In genomic region chr2:211126256-211126655, GRCh38 we compare ENCODE assay signal across 8 cellular contexts.
"Had no signal": no experiment of that assay in that cellular context is flagged by ENCODE, and none has a peak within 500 bp of the region (broad histone marks: within the 10 kb centered on the region; RNA-seq: fewer than 3 reads in every experiment).

No MANE protein-coding gene starts in this region.

- H3K27me3 Mint-ChIP-seq: IgD-negative memory B cell had no signal

- DNase-seq: IMR-90, KBM-7, KG1 had no signal

- ATAC-seq: HepG2, K562 had no signal

- H3K27ac ChIP-seq: HL-60 had no signal

- FAIRE-seq: HepG2, HTR-8/SVneo, K562 had no signal

- H3K4me3 Mint-ChIP-seq: IgD-negative memory B cell had no signal

- H3K27ac Mint-ChIP-seq: IgD-negative memory B cell had no signal

- H3K4me3 ChIP-seq: K562 had no signal

- H3K9me3 Mint-ChIP-seq: IgD-negative memory B cell had no signal

- H3K4me1 Mint-ChIP-seq: IgD-negative memory B cell had no signal
